ENCODE assay signal across 24 cellular contexts in the genomic region with DNA sequence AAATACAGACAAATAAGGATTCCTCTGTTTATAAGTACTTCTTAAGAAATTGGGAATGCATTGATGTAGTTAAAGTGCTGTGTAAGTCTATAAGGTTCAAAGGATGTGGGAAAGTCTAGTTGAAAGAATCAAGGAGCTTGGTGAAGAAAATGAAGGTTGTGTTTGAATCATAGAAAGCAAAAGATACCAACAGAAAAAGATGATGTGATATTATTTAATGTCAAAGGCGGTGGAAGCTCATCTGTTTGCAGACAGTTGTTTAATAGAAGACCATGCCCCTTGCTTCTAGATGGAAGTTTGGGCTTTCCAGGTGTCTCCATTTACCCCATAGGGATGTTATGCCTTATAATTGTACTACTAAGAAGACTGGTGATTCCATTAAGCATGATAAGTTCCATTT.
"Had no signal": no experiment of that assay in that cellular context is flagged by ENCODE, and none has a peak within 500 bp of the region (broad histone marks: within the 10 kb centered on the region; RNA-seq: fewer than 3 reads in every experiment).

No MANE protein-coding gene starts in this region.

- H3K4me3 Mint-ChIP-seq: activated CD8-positive, alpha-beta T cell treated with anti-CD3 and anti-CD28 coated beads, Interleukin-2, amount 10 ng/mL, durations not matched to agents 7 days and 5 days; activated naive CD4-positive, alpha-beta T cell treated with anti-CD3 and anti-CD28 coated beads, Interleukin-2, amount 10 ng/mL, durations not matched to agents 7 days and 5 days; T-cell had no signal

- H3K27me3 Mint-ChIP-seq: activated naive CD4-positive, alpha-beta T cell treated with anti-CD3 and anti-CD28 coated beads, Interleukin-2, amount 10 ng/mL, durations not matched to agents 7 days and 5 days; T-cell had no signal

- H3K27ac ChIP-seq: brain microvascular endothelial cell, cardiac muscle cell had no signal

- H3K4me3 ChIP-seq: cardiac muscle cell, MG63, SK-N-MC had no signal

- H3K9me3 ChIP-seq: MG63 had no signal

- DNase-seq: activated CD4-positive, alpha-beta T cell treated with anti-CD3 and anti-CD28 coated beads for 4 hours; activated CD8-positive, alpha-beta memory T cell treated with anti-CD3 and anti-CD28 coated beads, Interleukin-2, amount 50 U/mL, for 48 hours; activated CD8-positive, alpha-beta T cell treated with anti-CD3 and anti-CD28 coated beads, Interleukin-2, amount 10 ng/mL, durations not matched to agents 7 days and 5 days; activated gamma-delta T cell; activated naive CD4-positive, alpha-beta T cell treated with anti-CD3 and anti-CD28 coated beads, Interleukin-2, amount 10 ng/mL, durations not matched to agents 7 days and 5 days; activated T-cell treated with anti-CD3 and anti-CD28 coated beads, Interleukin-2, amount 50 U/mL, for 1 hour; brain microvascular endothelial cell; cerebellar nuclear complex; MG63; MV-4-11; NCI-H1092 treated with DMSO at 0.1 percent for 48 hours; NCI-H1417 treated with DMSO at 0.1 percent for 48 hours; NCI-H1694; NCI-H2029; NCI-H2107; NCI-H2171 treated with DMSO at 0.1 percent for 48 hours; NCI-H526; NCI-H774; RPMI8226; T-cell had no signal

- H3K27ac Mint-ChIP-seq: activated CD8-positive, alpha-beta T cell treated with anti-CD3 and anti-CD28 coated beads, Interleukin-2, amount 10 ng/mL, durations not matched to agents 7 days and 5 days had no signal

- ATAC-seq: activated CD4-positive, CD25-positive, alpha-beta regulatory T cell treated with anti-CD3 and anti-CD28 coated beads, Interleukin-2, amount 50 U/mL, for 24 hours; activated CD8-positive, alpha-beta T cell treated with anti-CD3 and anti-CD28 coated beads, Interleukin-2, amount 10 ng/mL, durations not matched to agents 7 days and 5 days; Right ventricle myocardium inferior; T-cell had no signal

- H3K27me3 ChIP-seq: brain microvascular endothelial cell, cardiac muscle cell, MG63 had no signal

- H3K9me3 Mint-ChIP-seq: activated naive CD4-positive, alpha-beta T cell treated with anti-CD3 and anti-CD28 coated beads, Interleukin-2, amount 10 ng/mL, durations not matched to agents 7 days and 5 days; T-cell had no signal
